ENCODE assay signal across 8 cellular contexts in the genomic region with DNA sequence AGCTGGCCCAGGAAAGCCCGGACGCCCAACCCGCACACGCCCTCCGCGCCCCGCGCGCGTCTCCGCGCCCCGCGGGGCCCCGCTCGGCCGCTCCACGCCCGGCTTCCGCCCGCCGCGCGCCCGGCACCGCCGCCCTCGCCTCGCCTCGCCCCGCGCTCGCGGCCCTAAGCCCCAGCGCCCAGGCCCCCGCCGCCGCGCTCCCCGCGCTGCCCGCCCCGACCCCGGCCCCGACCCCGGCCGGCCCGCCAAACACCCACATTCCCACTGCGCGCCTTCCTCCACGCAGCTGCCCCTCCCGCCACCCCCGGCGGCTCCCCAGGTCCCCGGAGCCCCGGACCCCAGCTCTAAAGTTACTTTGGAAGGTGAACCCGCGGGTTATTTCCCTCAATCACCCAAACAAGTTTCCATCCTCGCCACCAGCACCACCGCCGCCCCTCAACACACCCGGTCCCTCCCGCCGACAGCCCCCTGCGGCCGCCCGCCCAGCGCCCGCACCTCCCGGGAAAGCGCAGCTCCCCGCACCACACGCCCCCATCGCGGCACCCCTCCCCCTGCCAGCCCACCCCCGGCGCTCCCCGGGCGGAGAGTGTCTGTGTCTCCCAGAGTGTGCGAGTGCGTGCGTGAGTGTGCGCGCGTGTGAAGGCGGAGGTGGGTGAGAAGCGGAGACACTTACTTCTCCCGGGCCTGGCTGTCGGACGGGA. TPM values are rescaled to one million over a fixed set of nuclear protein-coding genes. Genes with fewer than 3 reads are reported as not detected.
A peak's percentile ranks its signal among the peaks of the same experiment; 100 is the strongest.
DNase-seq lines count a peak whose midpoint lies in the region; ATAC-seq, FAIRE-seq and TF ChIP-seq lines count a peak whose summit lies in the region.

No MANE protein-coding gene starts in this region.

- no peak for FAIRE-seq in GM12892 (lab: Jason Lieb, UNC)

- peak; percentile 75; the same call in 1 of the 2 replicates for TF ChIP-seq POLR2A in GM12892 (IDR thresholded peaks at IDR 0.05; ENCODE audit: low read depth, low read length)

- peak; percentile 17 for DNase-seq in GM12892 (ENCODE audit: insufficient read length)
- peak in 1 of 3 donors; percentile 6 for DNase-seq in effector memory CD4-positive, alpha-beta T cell
- peak; percentile 50 for DNase-seq in naive B cell
- no peak for DNase-seq in medulla oblongata (ENCODE audit: extremely low spot score)
- no peak for DNase-seq in NCI-H1436 (lab: John Stamatoyannopoulos, UW)
- no peak for DNase-seq in NAMALWA (ENCODE audit: low spot score)

- peaks cover 11% of the 10 kb centered on the region for H3K4me1 ChIP-seq in effector memory CD4-positive, alpha-beta T cell (ENCODE audit: control insufficient read depth, insufficient read depth, low read length, poor library complexity, severe bottlenecking)

- peak; percentile 12 for ATAC-seq in HG02798 (IDR thresholded peaks at IDR 0.05; ENCODE audit: poor library complexity, unreplicated experiment)
- peak; percentile 23 to 27 for ATAC-seq in naive B cell (ENCODE audit: low read depth in 2 of 2)

- peak overlapping the region; percentile 74 for H3K4me3 ChIP-seq in WI38 (ENCODE audit: low read depth, low read length)
- peak overlapping the region; percentile 85 for H3K4me3 ChIP-seq in effector memory CD4-positive, alpha-beta T cell (ENCODE audit: insufficient read depth, low read depth, low read length, poor library complexity, severe bottlenecking)

- no peaks in the 10 kb centered on the region for H3K36me3 Mint-ChIP-seq in naive B cell

- peaks cover 25 to 42% (median 39%) of the 10 kb centered on the region in 3 donors for H3K4me1 Mint-ChIP-seq in naive B cell

- no peaks in the 10 kb centered on the region for H3K9me3 ChIP-seq in effector memory CD4-positive, alpha-beta T cell (ENCODE audit: control insufficient read depth, low read length)

- peak overlapping the region; percentile 91 to 98 (median 95) for H3K4me3 Mint-ChIP-seq in naive B cell

- peak overlapping the region; percentile 94 to 97 (median 96) for H3K27ac Mint-ChIP-seq in naive B cell

- no peaks in the 10 kb centered on the region for H3K36me3 ChIP-seq in effector memory CD4-positive, alpha-beta T cell (ENCODE audit: control insufficient read depth, insufficient read depth, low read length)

- H3K27me3 Mint-ChIP-seq in naive B cell, result no peaks in the 10 kb centered on the region

- no peaks in the 10 kb centered on the region for H3K9me3 Mint-ChIP-seq in naive B cell

- H3K27me3 ChIP-seq in effector memory CD4-positive, alpha-beta T cell (replicated peaks; ENCODE audit: control insufficient read depth, insufficient read depth, low read length, poor library complexity, severe bottlenecking), result no peaks in the 10 kb centered on the region

- TF ChIP-seq CTCF in WI38 (IDR thresholded peaks at IDR 0.05; ENCODE audit: low read depth, low read length), result no peak

- H3K27ac ChIP-seq in effector memory CD4-positive, alpha-beta T cell (ENCODE audit: insufficient read depth, low read length, poor library complexity, severe bottlenecking), result peak overlapping the region; percentile 84

RNA-seq across cellular contexts. Expression of a gene that starts 0.4 kb away (rescaled TPM):
- 63.9 TPM for polyA plus RNA-seq in GM12892 (2012; ENCODE audit: missing spikeins)
- polyA plus RNA-seq in naive B cell (ENCODE audit: low read depth in 6 of 6), result 100 to 1,000 TPM; 111 to 202 (median 140) TPM

Comparison
In these comparisons a context has a peak if more than half of its experiments do, and no peak if none do; other contexts are left out.
1. DNase-seq: peak in GM12892 (single experiment) and naive B cell (single experiment); none in medulla oblongata (single experiment), NCI-H1436 (single experiment) and NAMALWA (single experiment).